Comparison of ENCODE assay signal across 9 cellular contexts in the genomic region with DNA sequence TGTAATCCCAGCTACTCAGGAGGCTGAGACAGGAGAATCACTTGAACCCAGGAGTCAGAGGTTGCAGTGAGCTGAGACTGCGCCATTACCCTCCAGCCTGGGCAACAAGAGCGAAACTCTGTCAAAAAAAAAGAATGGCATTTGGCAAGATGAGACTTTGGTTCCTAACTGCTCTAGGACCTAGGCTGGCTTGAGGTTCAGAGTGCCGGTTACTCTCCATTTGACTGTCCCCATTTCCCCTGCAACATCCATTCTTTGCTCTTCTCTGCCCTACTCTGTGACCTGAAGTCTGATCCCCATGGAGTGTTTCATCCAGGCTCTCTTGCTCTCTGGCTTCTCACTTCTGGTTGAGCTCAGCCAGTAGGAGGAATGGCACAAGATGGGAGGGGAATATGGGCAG.
"Had no signal": no experiment of that assay in that cellular context is flagged by ENCODE, and none has a peak within 500 bp of the region (broad histone marks: within the 10 kb centered on the region; RNA-seq: fewer than 3 reads in every experiment).

No MANE protein-coding gene starts in this region.

- H3K4me3 Mint-ChIP-seq: HFFc6 had no signal

- H3K4me1 ChIP-seq: HAP-1 had no signal

- H3K4me3 ChIP-seq: GM23248, HAP-1, K562 had no signal

- H3K36me3 ChIP-seq: HAP-1 had no signal

- H3K9me3 Mint-ChIP-seq: HFFc6 had no signal

- ATAC-seq: HCT116, K562 had no signal

- H2AFZ ChIP-seq: GM23248 had no signal

- H3K27ac Mint-ChIP-seq: HFFc6 had no signal

- DNase-seq: GM23248, H7, HFFc6, IMR-90, KG1 had no signal

- H3K27ac ChIP-seq: GM23248, HL-60 had no signal
